ENCODE assay signal across 14 cellular contexts in the genomic region with DNA sequence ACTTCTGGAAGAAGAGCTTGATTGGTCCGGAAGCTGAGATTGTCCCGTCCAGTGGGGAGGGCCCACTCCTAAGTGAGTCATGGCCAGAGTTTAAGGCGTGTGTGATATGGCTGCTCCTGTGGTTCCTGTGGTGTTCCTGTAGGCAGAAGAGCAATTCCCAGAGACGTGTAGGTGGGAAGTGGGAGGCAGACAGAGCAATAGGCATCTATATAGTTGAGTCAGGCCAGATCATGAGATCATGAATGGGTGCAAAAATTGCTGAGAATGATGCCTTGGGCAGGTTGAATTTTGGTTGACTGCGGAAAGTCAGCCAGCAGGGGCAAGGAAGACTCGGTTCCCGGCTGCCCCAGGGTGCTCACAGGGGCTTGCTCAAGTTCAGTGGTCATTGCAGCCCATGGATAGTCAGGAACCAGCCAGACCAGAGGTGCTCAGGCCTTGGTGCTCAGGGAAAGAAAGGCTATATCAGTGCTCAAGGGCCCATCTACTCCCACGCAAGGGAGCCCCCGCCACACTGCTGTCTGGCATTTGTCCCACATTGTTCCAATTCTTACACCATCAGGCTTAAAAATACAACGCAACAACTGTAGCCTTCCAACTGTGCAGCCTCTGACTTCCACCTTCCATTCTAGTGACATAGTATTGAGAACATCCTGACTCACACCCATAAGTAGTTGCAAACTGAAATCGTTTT. TPM values are rescaled to one million over a fixed set of nuclear protein-coding genes. Genes with fewer than 3 reads are reported as not detected.
A peak's percentile ranks its signal among the peaks of the same experiment; 100 is the strongest.
DNase-seq lines count a peak whose midpoint lies in the region; ATAC-seq and TF ChIP-seq lines count a peak whose summit lies in the region.
"Had no signal": no experiment of that assay in that cellular context is flagged by ENCODE, and none has a peak within 500 bp of the region (broad histone marks: within the 10 kb centered on the region; RNA-seq: fewer than 3 reads in every experiment).

No MANE protein-coding gene starts in this region.

- H3K9me3 ChIP-seq in thoracic aorta, result no peaks in the 10 kb centered on the region

- peaks cover 8% of the 10 kb centered on the region for H3K9me3 Mint-ChIP-seq in HFFc6
- H3K9me3 Mint-ChIP-seq: natural killer cell treated with Interleukin-12 subunit alpha and Interleukin-12 subunit beta and Interleukin-15 and Interleukin-18, amount 100 ng/mL, for 72 hours had no signal

- no peak overlapping the region for H3K27ac ChIP-seq in thoracic aorta

- peaks cover 3% of the 10 kb centered on the region; the same call in 1 of the 2 replicates for H3K36me3 Mint-ChIP-seq in HFFc6 (ENCODE audit: low read depth)
- H3K36me3 Mint-ChIP-seq: brain had no signal

- H3K4me3 ChIP-seq in thoracic aorta, result no peak overlapping the region

- TF ChIP-seq CTCF in HFFc6 (IDR thresholded peaks at IDR 0.05) (no peak), thoracic aorta (IDR thresholded peaks at IDR 0.05) (no peak)

- peaks cover 43% of the 10 kb centered on the region for H3K4me1 Mint-ChIP-seq in HFFc6 (ENCODE audit: low read depth)

- H3K27me3 Mint-ChIP-seq in HFFc6 (ENCODE audit: insufficient read depth), result no peaks in the 10 kb centered on the region; the same call in 1 of the 2 replicates
- H3K27me3 Mint-ChIP-seq: natural killer cell treated with Interleukin-12 subunit alpha and Interleukin-12 subunit beta and Interleukin-15 and Interleukin-18, amount 100 ng/mL, for 72 hours had no signal

- H3K27ac Mint-ChIP-seq in HFFc6, result peak overlapping the region; percentile 86
- H3K27ac Mint-ChIP-seq: brain; natural killer cell treated with Interleukin-12 subunit alpha and Interleukin-12 subunit beta and Interleukin-15 and Interleukin-18, amount 100 ng/mL, for 72 hours had no signal

- H3K27me3 ChIP-seq in thoracic aorta (replicated peaks; ENCODE audit: insufficient read depth), result no peaks in the 10 kb centered on the region

- DNase-seq in HFFc6 (peak; percentile 86), SW480 (ENCODE audit: low spot score) (peak; percentile 31), fibroblast of the conjunctiva (ENCODE audit: low read depth) (peak; percentile 73), thoracic aorta (ENCODE audit: low spot score) (no peak), NCI-H1417 (lab: John Stamatoyannopoulos, UW) (no peak), amygdala (lab: John Stamatoyannopoulos, UW) (no peak)
- DNase-seq: activated CD8-positive, alpha-beta memory T cell treated with anti-CD3 and anti-CD28 coated beads, Interleukin-2, amount 50 U/mL, for 4 hours; DMS53; NCI-H1694; OCI-M1; stimulated activated CD4-positive, alpha-beta T cell treated with anti-CD3 and anti-CD28 coated beads, Interleukin-15, amount 100 ng/mL, for 24 hours had no signal

- ATAC-seq in thoracic aorta (ENCODE audit: insufficient number of reproducible peaks, low FRiP score, low read depth), result peak; percentile 69
- ATAC-seq in HG03025 (IDR thresholded peaks at IDR 0.05; ENCODE audit: low FRiP score, unreplicated experiment), result no peak
- ATAC-seq: natural killer cell treated with Interleukin-12 subunit alpha and Interleukin-12 subunit beta and Interleukin-15 and Interleukin-18, amount 100 ng/mL, for 72 hours had no signal

- H3K36me3 ChIP-seq in thoracic aorta, result no peaks in the 10 kb centered on the region

- peak overlapping the region; percentile 79 for H3K4me3 Mint-ChIP-seq in HFFc6
- H3K4me3 Mint-ChIP-seq: brain; natural killer cell treated with Interleukin-12 subunit alpha and Interleukin-12 subunit beta and Interleukin-15 and Interleukin-18, amount 100 ng/mL, for 72 hours had no signal

- H3K4me1 ChIP-seq in thoracic aorta (ENCODE audit: control insufficient read depth in 1 of 2, low read depth in 2 of 2), result peaks cover 7 to 22% of the 10 kb centered on the region in 2 donors

RNA-seq across cellular contexts. Expression of a gene that starts 21.0 kb away (rescaled TPM):
- total RNA-seq in HFFc6 (2021; fragmentation: NEBNext Ultra II Directional; extraction: Animal tissue kit (Norgen Biotek cat#: 25700)), result 100 to 1,000 TPM; 288 to 394 (median 318) TPM
- total RNA-seq in thoracic aorta, result 1,000 to 10,000 TPM; 3,187 to 4,234 TPM

RNA-seq across cellular contexts. Expression of a gene that starts 45.3 kb away (rescaled TPM):
- 10 to 100 TPM; 80.3 to 91.4 (median 85.8) TPM for total RNA-seq in HFFc6 (2021; fragmentation: NEBNext Ultra II Directional; extraction: Animal tissue kit (Norgen Biotek cat#: 25700))
- total RNA-seq in thoracic aorta, result 10 to 100 TPM; 32.9 to 39.2 TPM

Comparison
In these comparisons a context has a peak if more than half of its experiments do, and no peak if none do; other contexts are left out.
1. DNase-seq: peak in HFFc6 (single experiment), SW480 (single experiment) and fibroblast of the conjunctiva (single experiment); none in thoracic aorta (single experiment), NCI-H1417 (0 of 3) and amygdala (0 of 56).
2. RNA of a gene that starts 21.0 kb away (total RNA-seq): 3,187 to 4,234 TPM in thoracic aorta; 288 to 394 TPM in HFFc6; every median in the first group is over 4 times any median in the second.